Comparison of ENCODE assay signal across 10 cellular contexts in the genomic region with DNA sequence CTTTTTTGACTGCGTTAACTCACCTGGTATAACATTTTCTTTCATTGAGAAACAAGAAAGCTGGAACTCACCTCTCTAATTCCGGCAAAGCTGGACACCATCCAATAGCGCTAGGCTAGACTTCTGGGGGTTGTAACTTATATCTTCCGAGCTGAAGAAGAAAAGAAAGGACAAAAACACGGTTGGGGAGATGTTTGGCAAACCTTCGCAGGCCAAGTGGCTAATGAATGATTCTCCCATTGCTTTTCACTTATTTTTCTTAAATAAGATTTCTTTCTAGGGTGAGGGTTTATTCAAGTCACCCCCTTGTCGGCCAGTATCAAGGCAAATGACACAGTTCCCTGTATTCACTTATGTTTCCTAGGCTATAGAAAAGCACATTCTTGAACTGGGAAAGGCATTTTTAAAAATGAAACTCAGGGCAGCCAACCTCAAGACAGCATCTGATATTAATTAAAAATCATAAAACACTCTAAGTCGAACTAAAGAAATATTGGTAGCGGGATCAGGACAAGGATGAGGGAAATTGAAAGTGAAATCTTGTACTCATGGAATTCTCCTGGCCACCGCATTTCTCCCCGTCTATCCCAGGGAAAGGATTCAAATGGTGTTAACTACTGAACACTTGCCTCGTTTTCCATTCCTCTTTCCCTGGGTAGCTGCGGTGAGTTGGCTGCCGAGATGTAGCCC.
A peak's percentile ranks its signal among the peaks of the same experiment; 100 is the strongest.
DNase-seq lines count a peak whose midpoint lies in the region; ATAC-seq and TF ChIP-seq lines count a peak whose summit lies in the region.
"Had no signal": no experiment of that assay in that cellular context is flagged by ENCODE, and none has a peak within 500 bp of the region (broad histone marks: within the 10 kb centered on the region; RNA-seq: fewer than 3 reads in every experiment).

No MANE protein-coding gene starts in this region.

- peak in 1 of 4 donors; percentile 29 for ATAC-seq in right lobe of liver
- ATAC-seq: K562 had no signal

- H3K4me3 ChIP-seq in coronary artery (peak overlapping the region; percentile 66), right lobe of liver (peak overlapping the region; percentile 1 to 12 (median 9)), subcutaneous abdominal adipose tissue (ENCODE audit: low read depth in 1 of 5, low read length in 5 of 5) (peak overlapping the region; percentile 47 to 69 (median 54))
- H3K4me3 ChIP-seq: K562 had no signal

- H3K4me1 ChIP-seq in right lobe of liver = peaks cover 0 to 20% (median 0%) of the 10 kb centered on the region in 4 donors
- H3K4me1 ChIP-seq in subcutaneous abdominal adipose tissue (ENCODE audit: control insufficient read depth in 5 of 5, insufficient read depth in 5 of 5, low read length in 5 of 5) = peaks cover 0 to 18% (median 14%) of the 10 kb centered on the region in 5 donors

- TF ChIP-seq POLR2A in right lobe of liver (IDR thresholded peaks at IDR 0.05) = no peak

- peak overlapping the region; percentile 79 to 81 for H3K27ac ChIP-seq in coronary artery
- H3K27ac ChIP-seq in right lobe of liver = peak overlapping the region; percentile 3 to 45 (median 30)
- H3K27ac ChIP-seq in subcutaneous abdominal adipose tissue (ENCODE audit: low read depth, low read length) = peak overlapping the region; percentile 51

- WGBS in right lobe of liver (ENCODE audit: insufficient coverage, low coverage, low lambda C conversion rate, missing lambda C conversion rate) = 46% methylated on average over 14 of the region's 14 CpGs

- DNase-seq in ELR (ENCODE audit: low read depth) (peak; percentile 9), coronary artery (ENCODE audit: low spot score) (no peak), right lobe of liver (no peak), GM10266 (ENCODE audit: extremely low spot score) (no peak), NAMALWA (ENCODE audit: low spot score) (no peak), G401 (ENCODE audit: low spot score) (no peak), HT-29 (ENCODE audit: low spot score) (no peak)
- DNase-seq: DMS 273 treated with DMSO at 0.1 percent for 48 hours had no signal

- intact Hi-C loops in right lobe of liver (cut with DNase I) = no loop called here

- H3K36me3 ChIP-seq in right lobe of liver = no peaks in the 10 kb centered on the region
- no peaks in the 10 kb centered on the region for H3K36me3 ChIP-seq in subcutaneous abdominal adipose tissue (ENCODE audit: control insufficient read depth in 5 of 5, insufficient read depth in 5 of 5, low read length in 5 of 5)

- TF ChIP-seq CTCF in coronary artery (IDR thresholded peaks at IDR 0.05) (no peak), right lobe of liver (IDR thresholded peaks at IDR 0.05) (no peak), GM10266 (IDR thresholded peaks at IDR 0.05; ENCODE audit: control insufficient read depth, insufficient read depth, low read depth, missing control alignments) (no peak)

- H3K9ac ChIP-seq in subcutaneous abdominal adipose tissue (ENCODE audit: low read length in 5 of 5) = peak overlapping the region in 4 of 5 donors; percentile 14 to 79 (median 54)

- H3K9me3 ChIP-seq in right lobe of liver = no peaks in the 10 kb centered on the region
- peaks cover 0 to 4% (median 0%) of the 10 kb centered on the region in 5 donors for H3K9me3 ChIP-seq in subcutaneous abdominal adipose tissue (ENCODE audit: control insufficient read depth in 5 of 5, low read length in 5 of 5)

- in situ Hi-C loops in G401 (cut with HindIII; ENCODE audit: low sequenced_read_pairs) = no loop called here

- H3K27me3 ChIP-seq in right lobe of liver (no peaks in the 10 kb centered on the region), subcutaneous abdominal adipose tissue (ENCODE audit: control insufficient read depth in 5 of 5, insufficient read depth in 4 of 5, low read length in 5 of 5) (peaks cover 0 to 12% (median 0%) of the 10 kb centered on the region in 5 donors)

Comparison
In these comparisons a context has a peak if more than half of its experiments do, and no peak if none do; other contexts are left out.
1. H3K27ac ChIP-seq: peak in every context shown above with its lines; median percentile 80 in coronary artery; 51 in subcutaneous abdominal adipose tissue; 30 in right lobe of liver.
2. H3K4me3 ChIP-seq: peak in every context shown above with its lines; median percentile 66 in coronary artery; 54 in subcutaneous abdominal adipose tissue; 9 in right lobe of liver.